In genomic region chr15:67925182-67925581, GRCh38 we compare ENCODE assay signal across 1 cellular context.
TF ChIP-seq lines count a peak whose summit lies in the region.

No MANE protein-coding gene starts in this region.

TF ChIP-seq in K562, 482 proteins besides CTCF, POLR2A, EP300 and RAD21 (continued from another document):
- TF ChIP-seq MGA (IDR thresholded peaks at IDR 0.05) (peak; percentile 33; the same call in 1 of the 2 replicates), CXXC5 (CRISPR knock-in tag; IDR thresholded peaks at IDR 0.05) (0 out of 2 replicates have a peak, but pooled peaks have one; percentile 11), GABPA (tag; conservative IDR thresholded peaks at IDR 0.05; ENCODE audit: low read depth) (peak; percentile 43), DPF2 (IDR thresholded peaks at IDR 0.05) (peak; percentile 43; the same call in 1 of the 2 replicates), SMAD4 (CRISPR knock-in tag; conservative IDR thresholded peaks at IDR 0.05) (0 out of 2 replicates have a peak, but pooled peaks have one; percentile 26), ARNT (IDR thresholded peaks at IDR 0.05) (no peak), CEBPG (CRISPR knock-in tag; IDR thresholded peaks at IDR 0.05) (no peak), CEBPG (tag; conservative IDR thresholded peaks at IDR 0.05 in 1 of 2, IDR thresholded peaks at IDR 0.05 in 1 of 2) (no peak), ZNF586 (CRISPR knock-in tag; conservative IDR thresholded peaks at IDR 0.05) (no peak), SRF (CRISPR knock-in tag; IDR thresholded peaks at IDR 0.05) (peak in 1 of 2 experiments; percentile 90; a peak in 2 of 4 replicates), ARID1B (IDR thresholded peaks at IDR 0.05) (peak; percentile 60; the same call in 1 of the 2 replicates), CBFA2T3 (IDR thresholded peaks at IDR 0.05) (peak; percentile 55; the same call in 1 of the 2 replicates), ZNF592 (IDR thresholded peaks at IDR 0.05) (peak; percentile 49; the same call in 1 of the 2 replicates), DMBX1 (CRISPR knock-in tag; IDR thresholded peaks at IDR 0.05; ENCODE audit: borderline replicate concordance) (peak; percentile 33; the same call in 1 of the 2 replicates), SMARCA4 (IDR thresholded peaks at IDR 0.05) (peak; percentile 27; the same call in 1 of the 2 replicates), RCOR1 (IDR thresholded peaks at IDR 0.05; ENCODE audit: borderline replicate concordance in 1 of 2, low read depth in 2 of 2, low read length in 2 of 2) (peak in 1 of 2 experiments; percentile 16; a peak in 1 of 4 replicates), CBX1 (IDR thresholded peaks at IDR 0.05; ENCODE audit: low read depth) (no peak)
